Comparison of ENCODE assay signal across 27 cellular contexts in genomic region chr11:10543782-10544181, GRCh38. TPM values are rescaled to one million over a fixed set of nuclear protein-coding genes. Genes with fewer than 3 reads are reported as not detected.
"Had no signal": no experiment of that assay in that cellular context is flagged by ENCODE, and none has a peak within 500 bp of the region (broad histone marks: within the 10 kb centered on the region; RNA-seq: fewer than 3 reads in every experiment).

No MANE protein-coding gene starts in this region.

- H3K4me3 Mint-ChIP-seq: activated CD8-positive, alpha-beta T cell treated with anti-CD3 and anti-CD28 coated beads, Interleukin-2, amount 10 ng/mL, durations not matched to agents 7 days and 5 days; activated naive CD8-positive, alpha-beta T cell treated with anti-CD3 and anti-CD28 coated beads, Interleukin-2, amount 10 ng/mL, durations not matched to agents 7 days and 5 days; T-cell had no signal

- H3K9me3 ChIP-seq: adrenal gland, breast epithelium had no signal

- H3K36me3 ChIP-seq: adrenal gland, breast epithelium had no signal

- DNase-seq: activated CD4-positive, alpha-beta T cell treated with anti-CD3 and anti-CD28 coated beads for 4 hours; activated CD4-positive, alpha-beta T cell treated with anti-CD3 and anti-CD28 coated beads, Interleukin-2, amount 50 U/mL, for 4 hours; activated CD8-positive, alpha-beta memory T cell treated with anti-CD3 and anti-CD28 coated beads, Interleukin-2, amount 50 U/mL, for 48 hours; activated CD8-positive, alpha-beta T cell treated with anti-CD3 and anti-CD28 coated beads, Interleukin-2, amount 10 ng/mL, durations not matched to agents 7 days and 5 days; activated naive CD4-positive, alpha-beta T cell treated with anti-CD3 and anti-CD28 coated beads, Interleukin-2, amount 50 U/mL, for 16 hours; activated naive CD8-positive, alpha-beta T cell treated with anti-CD3 and anti-CD28 coated beads, Interleukin-2, amount 10 ng/mL, durations not matched to agents 7 days and 5 days; activated T-cell treated with anti-CD3 and anti-CD28 coated beads, Interleukin-2, amount 50 U/mL, for 1 hour; adrenal gland; anterior cingulate cortex; KBM-7; NCI-H1092 treated with DMSO at 0.1 percent for 48 hours; NCI-H1417 treated with DMSO at 0.1 percent for 48 hours; NCI-H1694; NCI-H2029; NCI-H2107; NCI-H2171 treated with DMSO at 0.1 percent for 48 hours; NCI-H226; NCI-H526; NCI-H82; SIG-M5; T-cell had no signal

- H3K4me3 ChIP-seq: adrenal gland, breast epithelium had no signal

- H3K27ac Mint-ChIP-seq: activated CD8-positive, alpha-beta T cell treated with anti-CD3 and anti-CD28 coated beads, Interleukin-2, amount 10 ng/mL, durations not matched to agents 7 days and 5 days; activated naive CD8-positive, alpha-beta T cell treated with anti-CD3 and anti-CD28 coated beads, Interleukin-2, amount 10 ng/mL, durations not matched to agents 7 days and 5 days; T-cell had no signal

- H3K27me3 ChIP-seq: adrenal gland, breast epithelium had no signal

- H3K9me3 Mint-ChIP-seq: T-cell had no signal

- H3K36me3 Mint-ChIP-seq: T-cell had no signal

- H3K27ac ChIP-seq: adrenal gland, breast epithelium, VCaP had no signal

- H3K4me1 ChIP-seq: breast epithelium had no signal

- ATAC-seq: activated CD8-positive, alpha-beta T cell treated with anti-CD3 and anti-CD28 coated beads, Interleukin-2, amount 10 ng/mL, durations not matched to agents 7 days and 5 days; T-cell had no signal

RNA-seq across cellular contexts. Expression of gene LYVE1, which starts 24.7 kb away (rescaled TPM):
- total RNA-seq: activated CD8-positive, alpha-beta T cell treated with anti-CD3 and anti-CD28 coated beads, Interleukin-2, amount 10 ng/mL, durations not matched to agents 7 days and 5 days; activated naive CD8-positive, alpha-beta T cell treated with anti-CD3 and anti-CD28 coated beads, Interleukin-2, amount 10 ng/mL, durations not matched to agents 7 days and 5 days; LHCN-M2; NCI-H460; OCI-LY7; T-helper 2 cell treated with Interferon-gamma antibody and Interleukin-4, amounts not matched to agents 100 ng/mL and 5 ng/mL, for 36 hours had no signal
